In the genomic region with DNA sequence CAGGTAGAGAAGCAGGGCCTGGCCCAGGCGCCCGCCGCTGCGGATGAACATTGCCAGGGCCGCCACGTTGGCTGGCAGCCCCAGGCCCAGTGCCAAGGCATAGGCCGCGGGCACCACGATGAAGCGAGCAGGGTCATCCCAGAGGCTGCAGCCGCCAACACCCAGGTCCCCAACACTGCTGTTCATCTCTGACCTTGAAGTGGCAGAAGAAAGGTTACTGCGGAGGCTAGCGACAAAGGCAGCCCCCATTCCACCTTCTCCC, we compare ENCODE assay signal across 1 cellular context.
TF ChIP-seq lines count a peak whose summit lies in the region.

No MANE protein-coding gene starts in this region.

TF ChIP-seq in HepG2, 621 proteins besides CTCF, POLR2A, EP300 and RAD21:
- TF ChIP-seq, protein P1, sequence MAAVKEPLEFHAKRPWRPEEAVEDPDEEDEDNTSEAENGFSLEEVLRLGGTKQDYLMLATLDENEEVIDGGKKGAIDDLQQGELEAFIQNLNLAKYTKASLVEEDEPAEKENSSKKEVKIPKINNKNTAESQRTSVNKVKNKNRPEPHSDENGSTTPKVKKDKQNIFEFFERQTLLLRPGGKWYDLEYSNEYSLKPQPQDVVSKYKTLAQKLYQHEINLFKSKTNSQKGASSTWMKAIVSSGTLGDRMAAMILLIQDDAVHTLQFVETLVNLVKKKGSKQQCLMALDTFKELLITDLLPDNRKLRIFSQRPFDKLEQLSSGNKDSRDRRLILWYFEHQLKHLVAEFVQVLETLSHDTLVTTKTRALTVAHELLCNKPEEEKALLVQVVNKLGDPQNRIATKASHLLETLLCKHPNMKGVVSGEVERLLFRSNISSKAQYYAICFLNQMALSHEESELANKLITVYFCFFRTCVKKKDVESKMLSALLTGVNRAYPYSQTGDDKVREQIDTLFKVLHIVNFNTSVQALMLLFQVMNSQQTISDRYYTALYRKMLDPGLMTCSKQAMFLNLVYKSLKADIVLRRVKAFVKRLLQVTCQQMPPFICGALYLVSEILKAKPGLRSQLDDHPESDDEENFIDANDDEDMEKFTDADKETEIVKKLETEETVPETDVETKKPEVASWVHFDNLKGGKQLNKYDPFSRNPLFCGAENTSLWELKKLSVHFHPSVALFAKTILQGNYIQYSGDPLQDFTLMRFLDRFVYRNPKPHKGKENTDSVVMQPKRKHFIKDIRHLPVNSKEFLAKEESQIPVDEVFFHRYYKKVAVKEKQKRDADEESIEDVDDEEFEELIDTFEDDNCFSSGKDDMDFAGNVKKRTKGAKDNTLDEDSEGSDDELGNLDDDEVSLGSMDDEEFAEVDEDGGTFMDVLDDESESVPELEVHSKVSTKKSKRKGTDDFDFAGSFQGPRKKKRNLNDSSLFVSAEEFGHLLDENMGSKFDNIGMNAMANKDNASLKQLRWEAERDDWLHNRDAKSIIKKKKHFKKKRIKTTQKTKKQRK (IDR thresholded peaks at IDR 0.05; ENCODE audit: low read length) = no peak
- TF ChIP-seq HNRNPL (IDR thresholded peaks at IDR 0.05; ENCODE audit: low read depth, low read length) (0 out of 2 replicates have a peak, but pooled peaks have one; percentile 36), GZF1 (CRISPR knock-in tag; IDR thresholded peaks at IDR 0.05) (no peak)
